In the genomic region with DNA sequence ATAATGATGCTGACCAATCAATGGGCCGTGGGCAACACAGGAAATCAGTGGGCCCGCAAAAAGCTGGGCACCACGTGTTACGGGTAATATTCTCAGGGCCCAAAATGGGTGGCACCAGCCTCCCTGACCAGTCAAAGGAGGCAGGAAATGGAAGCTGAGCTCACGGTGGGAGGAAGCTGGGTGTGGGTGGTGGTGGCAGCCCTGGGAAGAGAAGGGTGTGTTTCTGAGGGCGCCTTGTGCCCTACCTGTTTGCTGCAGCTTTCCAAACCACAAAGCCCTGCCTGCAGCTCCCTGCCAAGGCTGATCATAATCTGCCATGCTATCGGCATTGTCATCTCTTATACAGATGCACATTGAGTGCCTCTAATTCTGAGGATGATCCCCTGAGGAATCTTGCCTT, we compare ENCODE assay signal across 12 cellular contexts.
DNase-seq lines count a peak whose midpoint lies in the region; ATAC-seq and TF ChIP-seq lines count a peak whose summit lies in the region.
"Had no signal": no experiment of that assay in that cellular context is flagged by ENCODE, and none has a peak within 500 bp of the region (broad histone marks: within the 10 kb centered on the region; RNA-seq: fewer than 3 reads in every experiment).

No MANE protein-coding gene starts in this region.

- CTCF ChIA-PET in Calu3 (lab: Charles Lee): interaction anchor here (0.7 to 1.4 kb wide), 4 partner anchors 16 to 179 kb away, joined by 3 to 7 read pairs (median 4); no protein-coding TSS in a partner anchor

- peak overlapping the region; percentile 43 for H3K4me3 Mint-ChIP-seq in Calu3 (ENCODE audit: low read depth, unreplicated experiment)
- H3K4me3 Mint-ChIP-seq: activated naive CD8-positive, alpha-beta T cell had no signal

- H3K27me3 ChIP-seq in foreskin keratinocyte (no peaks in the 10 kb centered on the region), left ventricle myocardium inferior (ENCODE audit: low read depth) (peaks cover 22% of the 10 kb centered on the region), left lung (peaks cover 0 to 2% of the 10 kb centered on the region in 2 donors)
- H3K27me3 ChIP-seq: BLaER1 treated with 17β-estradiol and CSF1 and Interleukin-3, amounts not matched to agents 10 nM and 100 nM had no signal

- H3K4me1 ChIP-seq in foreskin keratinocyte (peaks cover 20% of the 10 kb centered on the region), left ventricle myocardium inferior (peaks cover 6% of the 10 kb centered on the region), left lung (no peaks in the 10 kb centered on the region)

- peaks cover 12% of the 10 kb centered on the region for H3K36me3 Mint-ChIP-seq in Calu3 (ENCODE audit: insufficient read depth, unreplicated experiment)
- H3K36me3 Mint-ChIP-seq: activated naive CD8-positive, alpha-beta T cell had no signal

- no peaks in the 10 kb centered on the region for H3K27me3 Mint-ChIP-seq in Calu3 (ENCODE audit: unreplicated experiment)
- H3K27me3 Mint-ChIP-seq: activated naive CD8-positive, alpha-beta T cell had no signal

- H3K27ac Mint-ChIP-seq in Calu3 (ENCODE audit: unreplicated experiment): peak overlapping the region; percentile 89
- H3K27ac Mint-ChIP-seq: activated CD4-positive, alpha-beta T cell treated with anti-CD3 and anti-CD28 coated beads, Interleukin-2, amount 10 ng/mL, durations not matched to agents 24 days and 14 days; activated naive CD8-positive, alpha-beta T cell had no signal

- no peaks in the 10 kb centered on the region for H3K9me3 Mint-ChIP-seq in Calu3 (ENCODE audit: low read depth, unreplicated experiment)
- H3K9me3 Mint-ChIP-seq: activated CD4-positive, alpha-beta T cell treated with anti-CD3 and anti-CD28 coated beads, Interleukin-2, amount 10 ng/mL, durations not matched to agents 24 days and 14 days had no signal

- no peak overlapping the region for H3K4me3 ChIP-seq in left ventricle myocardium inferior
- H3K4me3 ChIP-seq in left lung: no peak overlapping the region
- H3K4me3 ChIP-seq: BLaER1 treated with 17β-estradiol and CSF1 and Interleukin-3, amounts not matched to agents 10 nM and 100 nM had no signal

- H3K9me3 ChIP-seq in left ventricle myocardium inferior (replicated peaks) (no peaks in the 10 kb centered on the region), left lung (no peaks in the 10 kb centered on the region)

- ATAC-seq in foreskin keratinocyte (peak; percentile 41), left lung (no peak), HG03432 (IDR thresholded peaks at IDR 0.05; ENCODE audit: unreplicated experiment) (no peak)

- no TSS peak for BruUV-seq in Calu3 (replicated peaks; lab: Mats Ljungman, UMichigan)

- H3K4me1 Mint-ChIP-seq in Calu3 (ENCODE audit: low read depth, unreplicated experiment): peaks cover 51% of the 10 kb centered on the region

- TF ChIP-seq CTCF in C4-2B (conservative IDR thresholded peaks at IDR 0.05): no peak
- no peak for TF ChIP-seq CTCF in Calu3 (IDR thresholded peaks at IDR 0.05; ENCODE audit: unreplicated experiment)
- peak; percentile 29 for TF ChIP-seq CTCF in foreskin keratinocyte (conservative IDR thresholded peaks at IDR 0.05)
- no peak for TF ChIP-seq CTCF in left ventricle myocardium inferior (IDR thresholded peaks at IDR 0.05; ENCODE audit: borderline replicate concordance)
- no peak for TF ChIP-seq CTCF in left lung (IDR thresholded peaks at IDR 0.05)

- H3K27ac ChIP-seq in C4-2B: peak overlapping the region; percentile 62
- peak overlapping the region; percentile 14 for H3K27ac ChIP-seq in foreskin keratinocyte
- no peak overlapping the region for H3K27ac ChIP-seq in left ventricle myocardium inferior (replicated peaks)
- H3K27ac ChIP-seq in left lung: no peak overlapping the region
- H3K27ac ChIP-seq: BLaER1 treated with 17β-estradiol and CSF1 and Interleukin-3, amounts not matched to agents 10 nM and 100 nM had no signal

- intact Hi-C loops in Calu3 (cut with micrococcal nuclease; ENCODE audit: unreplicated experiment) (no loop called here), left ventricle myocardium inferior (cut with micrococcal nuclease) (no loop called here), left lung (cut with DNase I) (no loop called here)

- DNase-seq in Calu3 (peak; percentile 60), SW480 (ENCODE audit: low spot score) (peak; percentile 96), foreskin keratinocyte (no peak), left ventricle myocardium inferior (no peak), left lung (no peak)
- DNase-seq: activated CD4-positive, alpha-beta T cell treated with anti-CD3 and anti-CD28 coated beads, Interleukin-2, amount 10 ng/mL, durations not matched to agents 24 days and 14 days; islet precursor cell; MM.1S had no signal

- no peaks in the 10 kb centered on the region for H3K36me3 ChIP-seq in left ventricle myocardium inferior
- no peaks in the 10 kb centered on the region for H3K36me3 ChIP-seq in left lung
- H3K36me3 ChIP-seq: BLaER1 treated with 17β-estradiol and CSF1 and Interleukin-3, amounts not matched to agents 10 nM and 100 nM had no signal

Comparison
In these comparisons a context has a peak if more than half of its experiments do, and no peak if none do; other contexts are left out.
1. H3K27ac ChIP-seq: peak in C4-2B (single experiment) and foreskin keratinocyte (single experiment); none in left ventricle myocardium inferior (single experiment) and left lung (0 of 2).
2. DNase-seq: peak in Calu3 (single experiment) and SW480 (single experiment); none in foreskin keratinocyte (0 of 2), left ventricle myocardium inferior (single experiment) and left lung (0 of 2).